Comparison of ENCODE assay signal across 1 cellular context in genomic region chr19:35058370-35058769, GRCh38.
TF ChIP-seq lines count a peak whose summit lies in the region.

No MANE protein-coding gene starts in this region.

TF ChIP-seq in HepG2, 621 proteins besides CTCF, POLR2A, EP300 and RAD21:
- TF ChIP-seq UBTF (CRISPR knock-in tag; IDR thresholded peaks at IDR 0.05) = no peak
- no peak for TF ChIP-seq KDM4B (CRISPR knock-in tag; IDR thresholded peaks at IDR 0.05)
- TF ChIP-seq FOXK2 (IDR thresholded peaks at IDR 0.05) = no peak
- no peak for TF ChIP-seq ZNF761 (CRISPR knock-in tag; conservative IDR thresholded peaks at IDR 0.05)
- TF ChIP-seq ZSCAN12 (CRISPR knock-in tag; IDR thresholded peaks at IDR 0.05) = no peak
- TF ChIP-seq XBP1 (CRISPR knock-in tag; IDR thresholded peaks at IDR 0.05) = no peak
- TF ChIP-seq NR2F1 (CRISPR knock-in tag; IDR thresholded peaks at IDR 0.05) = no peak
- no peak for TF ChIP-seq ZNF576 (CRISPR knock-in tag; IDR thresholded peaks at IDR 0.05)
- no peak for TF ChIP-seq ZNF207 (IDR thresholded peaks at IDR 0.05; ENCODE audit: borderline replicate concordance)
- no peak for TF ChIP-seq ZNF205 (CRISPR knock-in tag; IDR thresholded peaks at IDR 0.05)
- TF ChIP-seq IRF2 (CRISPR knock-in tag; IDR thresholded peaks at IDR 0.05) = no peak
- no peak for TF ChIP-seq TRIM22 (IDR thresholded peaks at IDR 0.05)
- TF ChIP-seq, protein P1, sequence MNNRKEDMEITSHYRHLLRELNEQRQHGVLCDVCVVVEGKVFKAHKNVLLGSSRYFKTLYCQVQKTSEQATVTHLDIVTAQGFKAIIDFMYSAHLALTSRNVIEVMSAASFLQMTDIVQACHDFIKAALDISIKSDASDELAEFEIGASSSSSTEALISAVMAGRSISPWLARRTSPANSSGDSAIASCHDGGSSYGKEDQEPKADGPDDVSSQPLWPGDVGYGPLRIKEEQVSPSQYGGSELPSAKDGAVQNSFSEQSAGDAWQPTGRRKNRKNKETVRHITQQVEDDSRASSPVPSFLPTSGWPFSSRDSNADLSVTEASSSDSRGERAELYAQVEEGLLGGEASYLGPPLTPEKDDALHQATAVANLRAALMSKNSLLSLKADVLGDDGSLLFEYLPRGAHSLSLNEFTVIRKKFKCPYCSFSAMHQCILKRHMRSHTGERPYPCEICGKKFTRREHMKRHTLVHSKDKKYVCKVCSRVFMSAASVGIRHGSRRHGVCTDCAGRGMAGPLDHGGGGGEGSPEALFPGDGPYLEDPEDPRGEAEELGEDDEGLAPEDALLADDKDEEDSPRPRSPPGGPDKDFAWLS (CRISPR knock-in tag; IDR thresholded peaks at IDR 0.05; ENCODE audit: borderline replicate concordance) = no peak
- TF ChIP-seq ZNF281 (CRISPR knock-in tag; IDR thresholded peaks at IDR 0.05; ENCODE audit: borderline replicate concordance) = no peak
